1 cellular context compared by ENCODE assay signal in genomic region chr15:99090011-99090699, GRCh38.
A peak's percentile ranks its signal among the peaks of the same experiment; 100 is the strongest.
TF ChIP-seq lines count a peak whose summit lies in the region.

No MANE protein-coding gene starts in this region.

TF ChIP-seq in GM12878, 131 proteins besides CTCF, POLR2A, EP300 and RAD21 (continued from another document and continues in another):
- TF ChIP-seq ZNF592 (IDR thresholded peaks at IDR 0.05) (no peak), BHLHE40 (IDR thresholded peaks at IDR 0.05; ENCODE audit: borderline replicate concordance in 1 of 2, low read depth in 2 of 2, low read length in 1 of 2) (peak; percentile 82 to 91; a peak in 3 of 4 replicates), KDM1A (IDR thresholded peaks at IDR 0.05; ENCODE audit: borderline replicate concordance) (no peak), ATF3 (IDR thresholded peaks at IDR 0.05; ENCODE audit: borderline replicate concordance, extremely low read depth, low read depth, low read length) (no peak), IRF4 (IDR thresholded peaks at IDR 0.05; ENCODE audit: low read depth, low read length) (peak; percentile 76; the same call in 1 of the 2 replicates), RBBP5 (conservative IDR thresholded peaks at IDR 0.05) (no peak; the same call in 1 of the 2 replicates), BCL3 (IDR thresholded peaks at IDR 0.05; ENCODE audit: borderline replicate concordance, insufficient read depth, low read depth, low read length, poor library complexity, severe bottlenecking) (peak; percentile 92), FOXK2 (IDR thresholded peaks at IDR 0.05) (peak; percentile 51; the same call in 1 of the 2 replicates), NR2C1 (IDR thresholded peaks at IDR 0.05) (no peak), ZZZ3 (IDR thresholded peaks at IDR 0.05; ENCODE audit: control insufficient read depth, insufficient read length, low read depth) (no peak), HSF1 (IDR thresholded peaks at IDR 0.05; ENCODE audit: low read depth, low read length) (no peak), ESRRA (IDR thresholded peaks at IDR 0.05; ENCODE audit: low read length) (no peak), ZNF622 (IDR thresholded peaks at IDR 0.05) (no peak), JUNB (IDR thresholded peaks at IDR 0.05) (no peak), RUNX3 (IDR thresholded peaks at IDR 0.05; ENCODE audit: low read length) (peak; percentile 49), ASH2L (IDR thresholded peaks at IDR 0.05; ENCODE audit: borderline replicate concordance, low read depth) (peak; percentile 72; the same call in 1 of the 2 replicates), HDAC6 (IDR thresholded peaks at IDR 0.05; ENCODE audit: unreplicated experiment) (no peak), PKNOX1 (IDR thresholded peaks at IDR 0.05) (peak; percentile 41; the same call in 1 of the 2 replicates), MYC (IDR thresholded peaks at IDR 0.05; ENCODE audit: insufficient read depth, insufficient read length, insufficient replicate concordance, low read length, severe bottlenecking) (no peak), KAT2A (conservative IDR thresholded peaks at IDR 0.05; ENCODE audit: control insufficient read depth, low read depth, low read length) (no peak), POLR2AphosphoS2 (IDR thresholded peaks at IDR 0.05; ENCODE audit: low read depth, low read length) (no peak), MTA3 (IDR thresholded peaks at IDR 0.05; ENCODE audit: borderline replicate concordance, low read length) (no peak), REST (IDR thresholded peaks at IDR 0.05; ENCODE audit: low read depth, low read length) (no peak), PRDM15 (CRISPR knock-in tag; IDR thresholded peaks at IDR 0.05) (no peak), NBN (IDR thresholded peaks at IDR 0.05) (peak; percentile 87), PBX3 (IDR thresholded peaks at IDR 0.05; ENCODE audit: insufficient replicate concordance, low read depth, low read length) (peak; percentile 35), HDGF (IDR thresholded peaks at IDR 0.05) (no peak), MEF2B (IDR thresholded peaks at IDR 0.05; ENCODE audit: partially characterized antibody, poor library complexity, severe bottlenecking) (peak; percentile 100), YBX1 (IDR thresholded peaks at IDR 0.05) (0 out of 2 replicates have a peak, but pooled peaks have one; percentile 38), CREM (IDR thresholded peaks at IDR 0.05; ENCODE audit: low read depth) (no peak), MLLT1 (IDR thresholded peaks at IDR 0.05) (peak; percentile 60), SRF (IDR thresholded peaks at IDR 0.05; ENCODE audit: low read depth in 2 of 2, low read length in 2 of 2) (no peak), ZBTB33 (IDR thresholded peaks at IDR 0.05) (no peak), POU2F2 (IDR thresholded peaks at IDR 0.05; ENCODE audit: borderline replicate concordance, low read depth, low read length) (peak; percentile 86; the same call in 2 of the 3 replicates)
